8 cellular contexts compared by ENCODE assay signal in the genomic region with DNA sequence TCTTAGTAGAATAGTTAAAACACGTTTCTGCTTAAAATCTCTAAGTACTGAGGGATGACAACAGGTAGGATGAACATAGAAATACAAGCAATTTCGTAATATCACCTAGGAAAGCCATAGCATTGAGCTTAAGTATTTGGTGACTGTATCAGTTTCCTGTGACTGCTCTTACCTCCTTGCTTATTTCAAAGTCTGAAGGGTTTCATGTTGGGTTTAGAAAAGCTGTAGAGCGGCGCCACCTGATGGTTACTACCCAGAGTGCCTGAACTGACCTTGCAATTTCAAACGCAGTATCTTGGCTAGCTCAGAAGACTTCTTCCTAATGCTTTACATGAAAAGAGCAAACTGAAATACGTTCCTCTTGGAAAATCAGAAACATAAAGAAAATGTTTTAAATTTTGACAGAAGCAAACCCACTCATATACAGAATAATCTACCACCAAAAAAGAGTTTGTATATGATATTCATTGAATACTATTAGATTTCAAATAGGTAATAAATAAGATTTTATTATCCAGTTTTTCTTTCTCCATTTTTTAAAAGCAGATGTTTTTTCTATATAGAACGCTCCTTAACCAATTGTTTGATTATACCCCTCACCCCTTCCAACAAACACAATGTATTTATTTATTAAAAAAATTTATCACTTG.
A peak's percentile ranks its signal among the peaks of the same experiment; 100 is the strongest.
DNase-seq lines count a peak whose midpoint lies in the region; ATAC-seq and TF ChIP-seq lines count a peak whose summit lies in the region.

No MANE protein-coding gene starts in this region.

- DNase-seq in BJ (ENCODE audit: low read depth) (no peak), NCI-H146 (lab: John Stamatoyannopoulos, UW) (peak; percentile 17), cerebellar cortex (ENCODE audit: low spot score) (peak; percentile 31), 8988T (no peak)
- peak; percentile 26 to 59 (median 57) for DNase-seq in activated CD4-positive, CD25-positive, alpha-beta regulatory T cell (lab: John Stamatoyannopoulos, UW)
- DNase-seq in stimulated activated CD8-positive, alpha-beta memory T cell treated with anti-CD3 and anti-CD28 coated beads, Interleukin-2, amount 100 ng/mL, for 1 hour (ENCODE audit: low read depth in 2 of 2), result peak; percentile 52 to 70

- POLR2A ChIA-PET in BJ (lab: Charles Lee), result interaction anchor here (1.0 kb wide), 1 partner anchor 162 kb away, joined by 3 read pairs; no protein-coding TSS in a partner anchor

- H3K27me3 ChIP-seq in BJ (ENCODE audit: control insufficient read depth, insufficient read depth, low read length) (no peaks in the 10 kb centered on the region), liver (ENCODE audit: control insufficient read depth in 4 of 4, insufficient read depth in 4 of 4, low read length in 3 of 4) (no peaks in the 10 kb centered on the region)

- peak; percentile 72 for ATAC-seq in GM21515 (IDR thresholded peaks at IDR 0.05; ENCODE audit: unreplicated experiment)

- no peak overlapping the region for H3K9ac ChIP-seq in liver (ENCODE audit: low read depth in 1 of 2, low read length in 2 of 2)

- H3K36me3 ChIP-seq in BJ (ENCODE audit: control insufficient read depth, insufficient read depth, low read length) (no peaks in the 10 kb centered on the region), liver (ENCODE audit: control insufficient read depth in 4 of 4, insufficient read depth in 3 of 4, low read depth in 1 of 4, low read length in 3 of 4) (no peaks in the 10 kb centered on the region)

- CTCF ChIA-PET in BJ (lab: Yijun Ruan, JAX), result interaction anchor here (0.5 to 4.6 kb wide), 28 partner anchors 9 to 197 kb away, joined by 3 to 41 read pairs (median 4); no protein-coding TSS in a partner anchor

- H3K4me1 ChIP-seq in liver (ENCODE audit: control insufficient read depth in 4 of 4, insufficient read depth in 4 of 4, low read length in 3 of 4), result peaks cover 0 to 2% (median 0%) of the 10 kb centered on the region in 4 donors

- TF ChIP-seq RAD21 in liver (IDR thresholded peaks at IDR 0.05), result peak; percentile 83 to 92

- H3K9me3 ChIP-seq in liver (ENCODE audit: control insufficient read depth in 4 of 4, low read length in 3 of 4), result no peaks in the 10 kb centered on the region

- no peak overlapping the region for H3K4me3 ChIP-seq in BJ (ENCODE audit: low read depth, low read length)
- no peak overlapping the region for H3K4me3 ChIP-seq in liver (ENCODE audit: low read depth in 1 of 3, low read length in 3 of 3)

- TF ChIP-seq CTCF in BJ (IDR thresholded peaks at IDR 0.05; ENCODE audit: insufficient read depth, low read depth, low read length), result peak; percentile 67
- TF ChIP-seq CTCF in liver (IDR thresholded peaks at IDR 0.05; ENCODE audit: low read depth, low read length, missing input control), result peak; percentile 61

- 30% methylated on average over 7 of the region's 7 CpGs for WGBS in liver

- H3K27ac ChIP-seq in liver (ENCODE audit: low read depth in 1 of 2, low read length in 2 of 2), result no peak overlapping the region

TF ChIP-seq in liver, 16 proteins besides CTCF, POLR2A, EP300 and RAD21:
- TF ChIP-seq JUND (IDR thresholded peaks at IDR 0.05) (no peak), TAF1 (conservative IDR thresholded peaks at IDR 0.05) (no peak), HNF4G (IDR thresholded peaks at IDR 0.05) (no peak), FOXA1 (IDR thresholded peaks at IDR 0.05) (no peak), GABPA (IDR thresholded peaks at IDR 0.05 in 1 of 2, conservative IDR thresholded peaks at IDR 0.05 in 1 of 2) (no peak), FOXA2 (IDR thresholded peaks at IDR 0.05) (no peak)
- TF ChIP-seq, protein P1, sequence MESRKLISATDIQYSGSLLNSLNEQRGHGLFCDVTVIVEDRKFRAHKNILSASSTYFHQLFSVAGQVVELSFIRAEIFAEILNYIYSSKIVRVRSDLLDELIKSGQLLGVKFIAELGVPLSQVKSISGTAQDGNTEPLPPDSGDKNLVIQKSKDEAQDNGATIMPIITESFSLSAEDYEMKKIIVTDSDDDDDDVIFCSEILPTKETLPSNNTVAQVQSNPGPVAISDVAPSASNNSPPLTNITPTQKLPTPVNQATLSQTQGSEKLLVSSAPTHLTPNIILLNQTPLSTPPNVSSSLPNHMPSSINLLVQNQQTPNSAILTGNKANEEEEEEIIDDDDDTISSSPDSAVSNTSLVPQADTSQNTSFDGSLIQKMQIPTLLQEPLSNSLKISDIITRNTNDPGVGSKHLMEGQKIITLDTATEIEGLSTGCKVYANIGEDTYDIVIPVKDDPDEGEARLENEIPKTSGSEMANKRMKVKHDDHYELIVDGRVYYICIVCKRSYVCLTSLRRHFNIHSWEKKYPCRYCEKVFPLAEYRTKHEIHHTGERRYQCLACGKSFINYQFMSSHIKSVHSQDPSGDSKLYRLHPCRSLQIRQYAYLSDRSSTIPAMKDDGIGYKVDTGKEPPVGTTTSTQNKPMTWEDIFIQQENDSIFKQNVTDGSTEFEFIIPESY (IDR thresholded peaks at IDR 0.05), result no peak
- TF ChIP-seq, protein P2, sequence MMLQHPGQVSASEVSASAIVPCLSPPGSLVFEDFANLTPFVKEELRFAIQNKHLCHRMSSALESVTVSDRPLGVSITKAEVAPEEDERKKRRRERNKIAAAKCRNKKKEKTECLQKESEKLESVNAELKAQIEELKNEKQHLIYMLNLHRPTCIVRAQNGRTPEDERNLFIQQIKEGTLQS (IDR thresholded peaks at IDR 0.05), result no peak
TF ChIP-seq in liver: peak in this region for 0.

Comparison
In these comparisons a context has a peak if more than half of its experiments do, and no peak if none do; other contexts are left out.
1. DNase-seq: peak in NCI-H146 (single experiment), activated CD4-positive, CD25-positive, alpha-beta regulatory T cell (4 of 4), cerebellar cortex (single experiment) and stimulated activated CD8-positive, alpha-beta memory T cell treated with anti-CD3 and anti-CD28 coated beads, Interleukin-2, amount 100 ng/mL, for 1 hour (2 of 2); none in BJ (single experiment) and 8988T (single experiment).